Comparison of ENCODE assay signal across 8 cellular contexts in genomic region chr7:107892367-107892741, GRCh38. TPM values are rescaled to one million over a fixed set of nuclear protein-coding genes. Genes with fewer than 3 reads are reported as not detected.
DNase-seq lines count a peak whose midpoint lies in the region; ATAC-seq and TF ChIP-seq lines count a peak whose summit lies in the region.
"Not testable (repeated sequence)": the region's sequence is repeated elsewhere in the genome, so short reads cannot be mapped to it uniquely, and the experiment has no call there.

No MANE protein-coding gene starts in this region.

- H3K4me3 Mint-ChIP-seq in T-cell: peak overlapping the region; percentile 96 to 98 (median 98)
- H3K4me3 Mint-ChIP-seq in activated naive CD8-positive, alpha-beta T cell treated with anti-CD3 and anti-CD28 coated beads, Interleukin-2, amount 10 ng/mL, durations not matched to agents 7 days and 5 days: peak overlapping the region; percentile 100
- H3K4me3 Mint-ChIP-seq in endodermal cell: peak overlapping the region; percentile 89

- not testable (repeated sequence) for H3K27me3 ChIP-seq in BLaER1; HUES48 (ENCODE audit: control insufficient read depth, insufficient read depth, low read length); endodermal cell (ENCODE audit: control insufficient read depth, insufficient read depth, low read length, poor library complexity, severe bottlenecking); iPS-20b (ENCODE audit: insufficient read depth, low read length); neural cell (ENCODE audit: insufficient read depth, low read depth, low read length); stomach

- not testable (repeated sequence) for TF ChIP-seq RAD21 in neural cell (conservative IDR thresholded peaks at IDR 0.05)

- H3K36me3 Mint-ChIP-seq in T-cell (peaks cover 31% of the 10 kb centered on the region), endodermal cell (ENCODE audit: low read depth) (peaks cover 29% of the 10 kb centered on the region)
- peaks cover 22% of the 10 kb centered on the region for H3K36me3 Mint-ChIP-seq in activated naive CD8-positive, alpha-beta T cell treated with anti-CD3 and anti-CD28 coated beads, Interleukin-2, amount 10 ng/mL, durations not matched to agents 7 days and 5 days

- H3K27me3 Mint-ChIP-seq in T-cell; activated naive CD8-positive, alpha-beta T cell treated with anti-CD3 and anti-CD28 coated beads, Interleukin-2, amount 10 ng/mL, durations not matched to agents 7 days and 5 days; endodermal cell (ENCODE audit: insufficient read depth): not testable (repeated sequence)

- peaks cover 60 to 64% (median 62%) of the 10 kb centered on the region in 3 donors for H3K4me1 Mint-ChIP-seq in T-cell
- H3K4me1 Mint-ChIP-seq in activated naive CD8-positive, alpha-beta T cell treated with anti-CD3 and anti-CD28 coated beads, Interleukin-2, amount 10 ng/mL, durations not matched to agents 7 days and 5 days: peaks cover 38% of the 10 kb centered on the region
- H3K4me1 Mint-ChIP-seq in endodermal cell: peaks cover 16% of the 10 kb centered on the region

- H3K4me3 ChIP-seq in BLaER1 (peak overlapping the region; percentile 93), HUES48 (ENCODE audit: low read depth, low read length) (peak overlapping the region; percentile 96; the same call in 1 of the 2 replicates), endodermal cell (ENCODE audit: low read length) (peak overlapping the region; percentile 93), iPS-20b (ENCODE audit: low read length) (peak overlapping the region; percentile 91), neural cell (ENCODE audit: low read length) (peak overlapping the region; percentile 72), stomach (peak overlapping the region; percentile 49 to 79 (median 66))

- 94 to 98% methylated on average over 4 to 7 of the region's 8 CpGs for WGBS in endodermal cell (ENCODE audit: insufficient coverage in 1 of 2, insufficient read length in 1 of 2), 2 experiments
- WGBS in stomach, 5 donors: 77 to 85% (median 79%) methylated on average over 8 of the region's 8 CpGs

- intact Hi-C loops in stomach (cut with DNase I; ENCODE audit: low total_unique reads): not testable (repeated sequence)

- not testable (repeated sequence) for H2AFZ ChIP-seq in neural cell (ENCODE audit: low read depth, low read length)

- peaks cover 46% of the 10 kb centered on the region for H3K79me2 ChIP-seq in neural cell (replicated peaks; ENCODE audit: insufficient read depth, low read length)

- H4K20me1 ChIP-seq in BLaER1: peaks cover 61% of the 10 kb centered on the region
- not testable (repeated sequence) for H4K20me1 ChIP-seq in neural cell (ENCODE audit: insufficient read depth)

- peak overlapping the region in 1 of 2 donors; percentile 89 for H3K27ac Mint-ChIP-seq in T-cell
- peak overlapping the region; percentile 100 for H3K27ac Mint-ChIP-seq in activated naive CD8-positive, alpha-beta T cell treated with anti-CD3 and anti-CD28 coated beads, Interleukin-2, amount 10 ng/mL, durations not matched to agents 7 days and 5 days
- peak overlapping the region; percentile 98 for H3K27ac Mint-ChIP-seq in endodermal cell

- not testable (repeated sequence) for H3F3A ChIP-seq in neural cell (ENCODE audit: insufficient read depth, low read length, poor library complexity, severe bottlenecking)

- TF ChIP-seq POLR2A in stomach (IDR thresholded peaks at IDR 0.05): not testable (repeated sequence)

- not testable (repeated sequence) for ATAC-seq in T-cell (replicated peaks in 1 of 4); activated naive CD8-positive, alpha-beta T cell treated with anti-CD3 and anti-CD28 coated beads, Interleukin-2, amount 10 ng/mL, durations not matched to agents 7 days and 5 days (ENCODE audit: low read depth)

- POLR2A ChIA-PET in T-cell (lab: Charles Lee): interaction anchor here (0.6 to 1.1 kb wide), 2 partner anchors 13 to 495 kb away, joined by 3 to 5 read pairs; no protein-coding TSS in a partner anchor
- POLR2A ChIA-PET in activated naive CD8-positive, alpha-beta T cell treated with anti-CD3 and anti-CD28 coated beads, Interleukin-2, amount 10 ng/mL, durations not matched to agents 7 days and 5 days (lab: Charles Lee): not testable (repeated sequence)

- H3K4me2 ChIP-seq in BLaER1: peak overlapping the region; percentile 93
- peak overlapping the region; percentile 95 for H3K4me2 ChIP-seq in neural cell (ENCODE audit: low read length)

- TF ChIP-seq CTCF in endodermal cell (conservative IDR thresholded peaks at IDR 0.05); neural cell (IDR thresholded peaks at IDR 0.05; ENCODE audit: poor library complexity, severe bottlenecking); stomach (IDR thresholded peaks at IDR 0.05): not testable (repeated sequence)

- H3K9me3 ChIP-seq in BLaER1; HUES48 (ENCODE audit: control insufficient read depth, insufficient read depth, low read length); endodermal cell (ENCODE audit: control insufficient read depth, low read length); iPS-20b (ENCODE audit: insufficient read depth, low read depth, low read length); neural cell (ENCODE audit: low read length); stomach: not testable (repeated sequence)

- peak overlapping the region; percentile 89; the same call in 1 of the 2 replicates for H3K9ac ChIP-seq in BLaER1
- not testable (repeated sequence) for H3K9ac ChIP-seq in HUES48 (ENCODE audit: low read depth, low read length); endodermal cell (ENCODE audit: extremely low read depth, low read length, poor library complexity, severe bottlenecking); neural cell (ENCODE audit: low read length)
- peak overlapping the region; percentile 72; the same call in 1 of the 2 replicates for H3K9ac ChIP-seq in iPS-20b (ENCODE audit: low read depth, low read length)

- peaks cover 28% of the 10 kb centered on the region for H3K4me1 ChIP-seq in BLaER1
- peaks cover 12% of the 10 kb centered on the region for H3K4me1 ChIP-seq in HUES48 (ENCODE audit: control insufficient read depth, insufficient read depth, low read length)
- H3K4me1 ChIP-seq in endodermal cell (ENCODE audit: control insufficient read depth, insufficient read depth, low read length); iPS-20b (ENCODE audit: insufficient read depth, low read length): not testable (repeated sequence)
- peaks cover 19 to 65% (median 38%) of the 10 kb centered on the region in 4 donors for H3K4me1 ChIP-seq in stomach

- DNase-seq in T-cell; activated naive CD8-positive, alpha-beta T cell treated with anti-CD3 and anti-CD28 coated beads, Interleukin-2, amount 10 ng/mL, durations not matched to agents 7 days and 5 days; endodermal cell; stomach: not testable (repeated sequence)

- not testable (repeated sequence) for H3K9me3 Mint-ChIP-seq in T-cell; activated naive CD8-positive, alpha-beta T cell treated with anti-CD3 and anti-CD28 coated beads, Interleukin-2, amount 10 ng/mL, durations not matched to agents 7 days and 5 days; endodermal cell

- CTCF ChIA-PET in T-cell (lab: Charles Lee): interaction anchor here in 1 of 2 donors (1.5 to 4.4 kb wide), 2 partner anchors 18 to 149 kb away, joined by 6 to 30 read pairs; partner anchors contain the start of gene CBLL1

- H3K27ac ChIP-seq in BLaER1; HUES48 (ENCODE audit: low read depth, low read length); endodermal cell (ENCODE audit: low read depth, low read length); iPS-20b (ENCODE audit: low read length); neural cell (ENCODE audit: low read length): not testable (repeated sequence)
- peak overlapping the region in 4 of 5 donors; percentile 94 to 99 (median 96) for H3K27ac ChIP-seq in stomach

- H3K36me3 ChIP-seq in BLaER1 (peaks cover 37% of the 10 kb centered on the region), HUES48 (ENCODE audit: control insufficient read depth, insufficient read depth, low read length) (peaks cover 39% of the 10 kb centered on the region), endodermal cell (ENCODE audit: control insufficient read depth, insufficient read depth, low read length) (peaks cover 39% of the 10 kb centered on the region), iPS-20b (ENCODE audit: insufficient read depth, low read depth, low read length) (peaks cover 41% of the 10 kb centered on the region), stomach (peaks cover 7 to 40% (median 24%) of the 10 kb centered on the region in 4 donors)
- H3K36me3 ChIP-seq in neural cell (ENCODE audit: insufficient read depth, low read length): not testable (repeated sequence)

- not testable (repeated sequence) for H3K9me2 ChIP-seq in neural cell (ENCODE audit: insufficient read depth, low read length)

- not testable (repeated sequence) for TF ChIP-seq EP300 in neural cell (conservative IDR thresholded peaks at IDR 0.05; ENCODE audit: poor library complexity, severe bottlenecking); stomach (IDR thresholded peaks at IDR 0.05)

RNA-seq across cellular contexts. Expression of gene DLD, which starts 1.4 kb away (rescaled TPM):
- 10 to 100 TPM; 32.3 to 63.6 (median 41.9) TPM for total RNA-seq in T-cell
- 10 to 100 TPM; 56.3 to 56.9 TPM for total RNA-seq in activated naive CD8-positive, alpha-beta T cell treated with anti-CD3 and anti-CD28 coated beads, Interleukin-2, amount 10 ng/mL, durations not matched to agents 7 days and 5 days
- total RNA-seq in endodermal cell: 10 to 100 TPM; 82.4 to 82.5 TPM
- 91.3 TPM for polyA plus RNA-seq in endodermal cell (2013, experiment 1 of 2)
- 75.3 TPM for polyA plus RNA-seq in endodermal cell (2013, experiment 2 of 2)
- 142 and 214 TPM in 2 replicates for polyA plus RNA-seq in neural cell
- 131 and 178 TPM in 2 replicates for polyA minus RNA-seq in neural cell
- 100 to 1,000 TPM in 4 of 5 donors, 10 to 100 TPM in 1; 35.6 to 173 (median 133) TPM for total RNA-seq in stomach
- 10 to 100 TPM; 24.6 to 74.2 (median 43.6) TPM for polyA plus RNA-seq in stomach
